In the genomic region with DNA sequence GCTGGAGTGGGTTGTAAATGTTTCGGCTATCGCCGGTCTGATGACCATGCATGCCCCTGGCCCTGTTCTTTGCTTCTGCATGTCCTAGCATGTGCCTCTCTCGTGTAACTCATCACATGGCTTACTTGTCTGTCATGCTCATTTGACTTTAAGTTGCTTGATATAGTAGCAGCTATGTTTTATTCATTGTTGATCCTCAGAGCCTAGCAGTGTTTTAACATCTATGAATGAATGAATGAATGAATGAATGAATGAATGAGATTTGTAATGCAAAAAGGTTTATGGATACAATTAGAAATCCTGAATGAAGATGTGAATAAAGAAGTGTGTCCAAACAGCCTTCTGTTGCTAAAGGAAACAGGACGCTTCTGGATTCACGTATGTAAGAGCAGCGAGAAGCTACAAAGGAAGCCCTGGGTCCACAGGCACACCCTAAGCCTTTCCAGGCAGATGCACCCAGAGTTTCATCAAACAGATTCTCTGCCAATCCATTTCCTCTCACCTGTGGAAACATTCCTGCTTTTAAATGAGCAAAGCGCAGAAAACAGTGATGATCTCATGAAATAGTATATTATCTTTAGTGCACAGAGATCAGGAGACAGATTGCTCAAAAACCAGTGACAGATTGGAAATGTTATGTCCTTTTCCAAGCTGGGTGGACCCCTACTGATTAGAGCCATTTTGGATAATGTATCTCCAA, we compare ENCODE assay signal across 10 cellular contexts. TPM values are rescaled to one million over a fixed set of nuclear protein-coding genes. Genes with fewer than 3 reads are reported as not detected.
A peak's percentile ranks its signal among the peaks of the same experiment; 100 is the strongest.
DNase-seq lines count a peak whose midpoint lies in the region; ATAC-seq and TF ChIP-seq lines count a peak whose summit lies in the region.
"Had no signal": no experiment of that assay in that cellular context is flagged by ENCODE, and none has a peak within 500 bp of the region (broad histone marks: within the 10 kb centered on the region; RNA-seq: fewer than 3 reads in every experiment).

No MANE protein-coding gene starts in this region.

- no peaks in the 10 kb centered on the region for H3K27me3 Mint-ChIP-seq in nephron (ENCODE audit: low read depth)

- peak overlapping the region; percentile 96 to 98 (median 97) for H3K27ac Mint-ChIP-seq in nephron

- peaks cover 74 to 93% (median 90%) of the 10 kb centered on the region in 10 experiments for H3K4me1 ChIP-seq in BLaER1 treated with 17β-estradiol and CSF1 and Interleukin-3, amounts not matched to agents 10 nM and 100 nM

- no peaks in the 10 kb centered on the region for H3K27me3 ChIP-seq in BLaER1 treated with 17β-estradiol and CSF1 and Interleukin-3, amounts not matched to agents 10 nM and 100 nM

- H3K36me3 ChIP-seq in BLaER1 treated with 17β-estradiol and CSF1 and Interleukin-3, amounts not matched to agents 10 nM and 100 nM = no peaks in the 10 kb centered on the region

- no peak for TF ChIP-seq CTCF in nephron (IDR thresholded peaks at IDR 0.05; ENCODE audit: unreplicated experiment in 3 of 3)

- H3K9ac ChIP-seq in BLaER1 treated with 17β-estradiol and CSF1 and Interleukin-3, amounts not matched to agents 10 nM and 100 nM = peak overlapping the region; percentile 90 to 100 (median 93)

- DNase-seq in M059J (ENCODE audit: low read depth) (peak; percentile 9), AG08395 (ENCODE audit: low spot score) (no peak)
- no peak for DNase-seq in stimulated activated CD4-positive, alpha-beta T cell treated with anti-CD3 and anti-CD28 coated beads, Interleukin-1b, Interleukin-23, amount 100 ng/mL, for 48 hours
- DNase-seq in NK-92 treated with Interleukin-12 subunit alpha and Interleukin-12 subunit beta, amount 100 ng/mL, for 24 hours (lab: John Stamatoyannopoulos, UW) = no peak

- no peaks in the 10 kb centered on the region for H3K36me3 Mint-ChIP-seq in nephron (ENCODE audit: low read depth)

- no peak for ATAC-seq in HG03175 (IDR thresholded peaks at IDR 0.05; ENCODE audit: unreplicated experiment)

- H3K9me3 Mint-ChIP-seq in nephron = no peaks in the 10 kb centered on the region

- H4K20me1 ChIP-seq in BLaER1 treated with 17β-estradiol and CSF1 and Interleukin-3, amounts not matched to agents 10 nM and 100 nM = no peaks in the 10 kb centered on the region

- peak overlapping the region; percentile 24 to 54 (median 32); a peak in 16 of 20 replicates for H3K4me3 ChIP-seq in BLaER1 treated with 17β-estradiol and CSF1 and Interleukin-3, amounts not matched to agents 10 nM and 100 nM

- H3K4me2 ChIP-seq in BLaER1 treated with 17β-estradiol and CSF1 and Interleukin-3, amounts not matched to agents 10 nM and 100 nM = peak overlapping the region; percentile 69 to 99 (median 87)

- peaks cover 67% of the 10 kb centered on the region for H3K4me1 Mint-ChIP-seq in nephron

- H3K27ac ChIP-seq in BLaER1 treated with 17β-estradiol and CSF1 and Interleukin-3, amounts not matched to agents 10 nM and 100 nM = peak overlapping the region; percentile 95 to 100 (median 99)
- H3K27ac ChIP-seq in cingulate gyrus (ENCODE audit: low read depth, low read length) = peak overlapping the region; percentile 95

- peaks cover 0 to 3% (median 0%) of the 10 kb centered on the region in 11 experiments; a peak in 2 of 22 replicates for H3K9me3 ChIP-seq in BLaER1 treated with 17β-estradiol and CSF1 and Interleukin-3, amounts not matched to agents 10 nM and 100 nM (replicated peaks in 1 of 11)

- H3K4me3 Mint-ChIP-seq in nephron = peak overlapping the region; percentile 76 to 86 (median 78)

RNA-seq across cellular contexts. Expression of a gene that starts 3.4 kb away (rescaled TPM):
- total RNA-seq in M059J (2014; rRNA removed; shearing (Covaris generic)) = not detected in 2 replicates
- total RNA-seq: pulmonary artery endothelial cell; T-helper 1 cell treated with Interleukin-12 subunit alpha and Interleukin-12 subunit beta and Interleukin-4 antibody, amounts not matched to agents 30 ng/mL and 1 ng/mL, for 36 hours had no signal

RNA-seq across cellular contexts. Expression of a gene that starts 55.9 kb away (rescaled TPM):
- total RNA-seq in M059J (2014; rRNA removed; shearing (Covaris generic)) = 5.1 TPM in 2 replicates
